In the genomic region with DNA sequence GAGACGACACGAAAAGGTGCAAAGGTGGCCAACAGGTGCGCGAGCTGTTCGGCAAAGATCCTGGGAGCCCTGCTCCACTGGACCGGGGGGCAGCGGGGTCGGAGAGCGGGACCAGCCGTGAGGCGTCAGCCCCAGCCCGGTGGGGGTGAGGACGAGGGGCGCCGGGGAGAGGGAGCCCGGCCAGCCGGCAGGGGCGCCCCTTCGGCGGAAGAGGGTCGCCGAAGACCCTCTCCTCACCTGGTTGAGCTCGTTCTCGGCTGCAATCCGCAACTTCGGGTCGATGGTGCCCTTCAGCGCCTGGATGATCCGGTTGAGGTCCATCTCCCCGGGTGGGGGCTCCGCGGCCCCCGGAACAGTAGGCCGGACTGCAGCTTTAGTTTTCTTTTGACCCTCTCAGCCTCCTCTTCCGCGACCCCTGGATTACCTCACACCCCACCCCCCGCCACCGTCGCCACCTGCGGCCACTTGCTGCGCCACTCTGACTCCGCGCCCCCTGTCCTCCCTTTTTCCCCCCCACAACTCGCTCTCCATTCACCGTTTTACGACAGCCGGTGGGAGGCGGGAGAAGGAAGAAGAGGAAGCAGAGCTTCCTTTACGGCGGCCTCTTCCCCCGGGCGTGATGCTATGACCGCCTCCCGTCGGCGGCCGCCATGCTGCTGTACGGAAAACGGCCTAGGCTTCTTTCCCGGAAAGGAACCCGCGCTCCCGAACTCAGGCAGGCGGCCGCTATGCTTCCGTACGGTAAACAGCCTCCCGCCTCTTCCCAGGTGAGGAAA, we compare ENCODE assay signal across 8 cellular contexts. TPM values are rescaled to one million over a fixed set of nuclear protein-coding genes. Genes with fewer than 3 reads are reported as not detected.
DNase-seq lines count a peak whose midpoint lies in the region; ATAC-seq and TF ChIP-seq lines count a peak whose summit lies in the region.

A gene (minus strand): TSS at position 543 of the 776 bp plus-strand sequence. CDS start 222 bp downstream, at position 321.

- POLR2A ChIA-PET in GM10248 (lab: Yijun Ruan, JAX): interaction anchor here (0.6 to 0.7 kb wide), 3 partner anchors 10 to 1008 kb away, joined by 3 to 4 read pairs (median 3); no protein-coding TSS in a partner anchor
- POLR2A ChIA-PET in SK-N-SH (lab: Yijun Ruan, JAX): interaction anchor here (0.5 to 1.2 kb wide), 6 partner anchors 11 to 694 kb away, joined by 3 to 5 read pairs (median 3); a partner anchor contains a TSS

- H3F3A ChIP-seq in SK-N-SH (replicated peaks; ENCODE audit: insufficient read depth): peaks cover 14% of the 10 kb centered on the region

- H3K27ac ChIP-seq in SK-N-SH (ENCODE audit: low read depth in 2 of 2, low read length in 1 of 2) (peak within 1 kb of the TSS; percentile 49 to 89; a peak in 3 of 4 replicates), temporal lobe (ENCODE audit: low read depth, low read length) (no peak within 1 kb of the TSS)

- ATAC-seq in HG02571 (IDR thresholded peaks at IDR 0.05; ENCODE audit: unreplicated experiment): peak; percentile 85

- no peak for TF ChIP-seq RAD21 in SK-N-SH (IDR thresholded peaks at IDR 0.05; ENCODE audit: low read length)

- no peaks in the 10 kb centered on the region for H3K27me3 ChIP-seq in SK-N-SH (ENCODE audit: insufficient read depth)

- H3K9ac ChIP-seq in SK-N-SH: peak within 1 kb of the TSS; percentile 77

- CTCF ChIA-PET in GM10248 (lab: Yijun Ruan, JAX) (interaction anchor here (1.0 to 2.4 kb wide), 6 partner anchors 10 to 72 kb away, joined by 3 to 12 read pairs (median 5); no protein-coding TSS in a partner anchor), SK-N-SH (lab: Yijun Ruan, JAX) (interaction anchor here (0.7 to 2.3 kb wide), 16 partner anchors 8 to 1142 kb away, joined by 3 to 11 read pairs (median 3); no protein-coding TSS in a partner anchor)

- H2AFZ ChIP-seq in SK-N-SH (ENCODE audit: low read depth): peak within 1 kb of the TSS; percentile 94

- peak within 1 kb of the TSS; percentile 97 for H3K4me2 ChIP-seq in SK-N-SH

- peak; percentile 47 for TF ChIP-seq POLR2A in NB4 (IDR thresholded peaks at IDR 0.05; ENCODE audit: extremely low read depth, insufficient read length)

- DNase-seq in GM10248 (ENCODE audit: extremely low spot score): peak; percentile 94
- DNase-seq in NB4 (ENCODE audit: low read depth): peak; percentile 95
- DNase-seq in SK-N-SH: peak; percentile 95
- DNase-seq in activated naive CD4-positive, alpha-beta T cell treated with anti-CD3 and anti-CD28 coated beads, Interleukin-2, amount 50 U/mL, for 16 hours: peak; percentile 88
- DNase-seq in germinal center (ENCODE audit: low spot score): peak; percentile 90
- peak; percentile 89 for DNase-seq in occipital lobe (lab: John Stamatoyannopoulos, UW)

- H3K4me3 ChIP-seq in NB4 (ENCODE audit: low read depth, low read length): peak within 1 kb of the TSS; percentile 92
- peak within 1 kb of the TSS; percentile 99 for H3K4me3 ChIP-seq in SK-N-SH (ENCODE audit: low read depth in 2 of 2, low read length in 1 of 2)

- H3K9me2 ChIP-seq in SK-N-SH: no peaks in the 10 kb centered on the region

- no peaks in the 10 kb centered on the region for H3K36me3 ChIP-seq in SK-N-SH (replicated peaks in 1 of 2; ENCODE audit: control insufficient read depth in 1 of 2, insufficient read depth in 2 of 2, low read length in 1 of 2)

- 1% methylated on average over 39 of the region's 68 CpGs for WGBS in SK-N-SH (ENCODE audit: low lambda C conversion rate)

- H4K20me1 ChIP-seq in SK-N-SH (ENCODE audit: insufficient read depth): no peaks in the 10 kb centered on the region

- H3K9me3 ChIP-seq in SK-N-SH: no peaks in the 10 kb centered on the region

- TF ChIP-seq EP300 in SK-N-SH (IDR thresholded peaks at IDR 0.05; ENCODE audit: borderline replicate concordance in 1 of 2, low read depth in 1 of 2, low read length in 1 of 2): no peak

- peaks cover 43% of the 10 kb centered on the region for H3K79me2 ChIP-seq in SK-N-SH (ENCODE audit: insufficient read depth)

- peaks cover 21 to 29% of the 10 kb centered on the region in 2 experiments; a peak in 3 of 4 replicates for H3K4me1 ChIP-seq in SK-N-SH (ENCODE audit: control insufficient read depth in 1 of 2, insufficient read depth in 2 of 2, low read depth in 1 of 2, low read length in 1 of 2)

- TF ChIP-seq CTCF in GM10248 (IDR thresholded peaks at IDR 0.05; ENCODE audit: control extremely low read depth, extremely low read depth, low read depth, missing control alignments): peak; percentile 30
- TF ChIP-seq CTCF in NB4 (IDR thresholded peaks at IDR 0.05; ENCODE audit: low read depth, low read length): peak; percentile 13
- peak; percentile 50 for TF ChIP-seq CTCF in SK-N-SH (IDR thresholded peaks at IDR 0.05)

TF ChIP-seq in SK-N-SH, 30 proteins besides CTCF, POLR2A, EP300 and RAD21:
- TF ChIP-seq TAF1 (IDR thresholded peaks at IDR 0.05; ENCODE audit: borderline replicate concordance, low read depth, low read length) (peak; percentile 83; the same call in 1 of the 2 replicates), CHD2 (IDR thresholded peaks at IDR 0.05; ENCODE audit: low read length, partially characterized antibody) (peak; percentile 81), MEF2A (IDR thresholded peaks at IDR 0.05; ENCODE audit: borderline replicate concordance, low read depth) (no peak), FOXJ3 (CRISPR knock-in tag; IDR thresholded peaks at IDR 0.05) (no peak), GABPA (IDR thresholded peaks at IDR 0.05; ENCODE audit: low read depth) (peak; percentile 92), MXI1 (IDR thresholded peaks at IDR 0.05; ENCODE audit: low read depth, low read length) (peak; percentile 75; the same call in 1 of the 2 replicates), ELF1 (IDR thresholded peaks at IDR 0.05) (peak; percentile 87), SMC3 (IDR thresholded peaks at IDR 0.05; ENCODE audit: low read depth, low read length) (no peak), SIN3A (IDR thresholded peaks at IDR 0.05; ENCODE audit: borderline replicate concordance, low read depth, low read length) (peak; percentile 51; the same call in 1 of the 2 replicates), YY1 (IDR thresholded peaks at IDR 0.05; ENCODE audit: low read depth) (peak; percentile 100), POLR2AphosphoS5 (IDR thresholded peaks at IDR 0.05; ENCODE audit: low read depth, low read length) (peak; percentile 28; the same call in 1 of the 2 replicates)
- TF ChIP-seq, protein P1, sequence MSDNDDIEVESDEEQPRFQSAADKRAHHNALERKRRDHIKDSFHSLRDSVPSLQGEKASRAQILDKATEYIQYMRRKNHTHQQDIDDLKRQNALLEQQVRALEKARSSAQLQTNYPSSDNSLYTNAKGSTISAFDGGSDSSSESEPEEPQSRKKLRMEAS (IDR thresholded peaks at IDR 0.05; ENCODE audit: low read depth): peak; percentile 71
- TF ChIP-seq, protein P2, sequence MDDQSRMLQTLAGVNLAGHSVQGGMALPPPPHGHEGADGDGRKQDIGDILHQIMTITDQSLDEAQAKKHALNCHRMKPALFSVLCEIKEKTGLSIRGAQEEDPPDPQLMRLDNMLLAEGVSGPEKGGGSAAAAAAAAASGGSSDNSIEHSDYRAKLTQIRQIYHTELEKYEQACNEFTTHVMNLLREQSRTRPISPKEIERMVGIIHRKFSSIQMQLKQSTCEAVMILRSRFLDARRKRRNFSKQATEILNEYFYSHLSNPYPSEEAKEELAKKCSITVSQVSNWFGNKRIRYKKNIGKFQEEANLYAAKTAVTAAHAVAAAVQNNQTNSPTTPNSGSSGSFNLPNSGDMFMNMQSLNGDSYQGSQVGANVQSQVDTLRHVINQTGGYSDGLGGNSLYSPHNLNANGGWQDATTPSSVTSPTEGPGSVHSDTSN (IDR thresholded peaks at IDR 0.05): no peak

RNA-seq across cellular contexts. Expression of the gene that starts here (rescaled TPM):
- 5.8 and 8.1 TPM in 2 replicates for polyA plus RNA-seq in SK-N-SH (2012; rRNA removed)
- polyA plus RNA-seq in SK-N-SH (2012; cell fraction: cytosol; rRNA removed): 11.4 and 11.5 TPM in 2 replicates
- 6.5 and 11.8 TPM in 2 replicates for polyA plus RNA-seq in SK-N-SH (2012; cell fraction: nucleus; rRNA removed)
- 58.5 TPM for total RNA-seq in occipital lobe
- total RNA-seq in temporal lobe: 35.2 TPM
